ENCODE assay signal across 1 cellular context in the genomic region with DNA sequence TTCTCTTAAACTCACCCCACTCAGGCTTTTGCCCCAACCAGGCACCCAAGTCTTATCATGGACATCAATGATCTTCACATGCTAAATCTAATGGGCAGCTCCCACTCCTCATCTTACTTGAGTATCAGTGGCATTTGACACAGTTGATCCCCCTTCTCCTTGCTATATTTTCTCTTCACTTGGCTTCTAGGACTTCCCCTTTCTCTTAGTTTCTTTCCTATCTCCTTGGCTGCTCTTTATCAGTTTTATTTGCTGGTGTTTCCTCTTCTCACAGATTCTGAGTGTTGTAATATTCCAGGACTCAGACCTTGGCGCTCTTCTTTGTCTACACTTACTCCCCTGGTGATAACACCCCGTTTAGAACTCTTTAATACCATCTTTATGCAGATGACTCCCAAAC.
TF ChIP-seq lines count a peak whose summit lies in the region.

No MANE protein-coding gene starts in this region.

TF ChIP-seq in K562, 482 proteins besides CTCF, POLR2A, EP300 and RAD21 (continued from another document):
- TF ChIP-seq RBFOX2 (IDR thresholded peaks at IDR 0.05; ENCODE audit: low read depth, low read length) (0 out of 2 replicates have a peak, but pooled peaks have one; percentile 26), SUPT5H (IDR thresholded peaks at IDR 0.05) (peak; percentile 56; the same call in 1 of the 2 replicates), ATF4 (CRISPR knock-in tag; IDR thresholded peaks at IDR 0.05) (no peak), ARID1B (IDR thresholded peaks at IDR 0.05) (peak; percentile 21; the same call in 1 of the 2 replicates), ESRRB (CRISPR knock-in tag; IDR thresholded peaks at IDR 0.05; ENCODE audit: borderline replicate concordance) (no peak), GTF2E2 (tag; IDR thresholded peaks at IDR 0.05) (no peak), NR2C1 (IDR thresholded peaks at IDR 0.05) (no peak), NR2C1 (tag; IDR thresholded peaks at IDR 0.05) (no peak), MLX (CRISPR knock-in tag; conservative IDR thresholded peaks at IDR 0.05) (no peak), MLLT1 (IDR thresholded peaks at IDR 0.05) (no peak), ETS1 (conservative IDR thresholded peaks at IDR 0.05; ENCODE audit: control insufficient read depth, low read depth, low read length) (no peak), ETV5 (CRISPR knock-in tag; IDR thresholded peaks at IDR 0.05; ENCODE audit: low read depth) (no peak), POLR2B (IDR thresholded peaks at IDR 0.05; ENCODE audit: low read depth, partially characterized antibody) (peak; percentile 43), ZC3H4 (CRISPR knock-in tag; IDR thresholded peaks at IDR 0.05; ENCODE audit: borderline replicate concordance) (no peak)
- TF ChIP-seq, protein P1, sequence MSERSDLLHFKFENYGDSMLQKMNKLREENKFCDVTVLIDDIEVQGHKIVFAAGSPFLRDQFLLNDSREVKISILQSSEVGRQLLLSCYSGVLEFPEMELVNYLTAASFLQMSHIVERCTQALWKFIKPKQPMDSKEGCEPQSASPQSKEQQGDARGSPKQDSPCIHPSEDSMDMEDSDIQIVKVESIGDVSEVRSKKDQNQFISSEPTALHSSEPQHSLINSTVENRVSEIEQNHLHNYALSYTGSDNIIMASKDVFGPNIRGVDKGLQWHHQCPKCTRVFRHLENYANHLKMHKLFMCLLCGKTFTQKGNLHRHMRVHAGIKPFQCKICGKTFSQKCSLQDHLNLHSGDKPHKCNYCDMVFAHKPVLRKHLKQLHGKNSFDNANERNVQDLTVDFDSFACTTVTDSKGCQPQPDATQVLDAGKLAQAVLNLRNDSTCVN (CRISPR knock-in tag; IDR thresholded peaks at IDR 0.05), result no peak
- TF ChIP-seq, protein P2, sequence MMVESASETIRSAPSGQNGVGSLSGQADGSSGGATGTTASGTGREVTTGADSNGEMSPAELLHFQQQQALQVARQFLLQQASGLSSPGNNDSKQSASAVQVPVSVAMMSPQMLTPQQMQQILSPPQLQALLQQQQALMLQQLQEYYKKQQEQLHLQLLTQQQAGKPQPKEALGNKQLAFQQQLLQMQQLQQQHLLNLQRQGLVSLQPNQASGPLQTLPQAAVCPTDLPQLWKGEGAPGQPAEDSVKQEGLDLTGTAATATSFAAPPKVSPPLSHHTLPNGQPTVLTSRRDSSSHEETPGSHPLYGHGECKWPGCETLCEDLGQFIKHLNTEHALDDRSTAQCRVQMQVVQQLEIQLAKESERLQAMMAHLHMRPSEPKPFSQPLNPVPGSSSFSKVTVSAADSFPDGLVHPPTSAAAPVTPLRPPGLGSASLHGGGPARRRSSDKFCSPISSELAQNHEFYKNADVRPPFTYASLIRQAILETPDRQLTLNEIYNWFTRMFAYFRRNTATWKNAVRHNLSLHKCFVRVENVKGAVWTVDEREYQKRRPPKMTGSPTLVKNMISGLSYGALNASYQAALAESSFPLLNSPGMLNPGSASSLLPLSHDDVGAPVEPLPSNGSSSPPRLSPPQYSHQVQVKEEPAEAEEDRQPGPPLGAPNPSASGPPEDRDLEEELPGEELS (CRISPR knock-in tag; IDR thresholded peaks at IDR 0.05; ENCODE audit: borderline replicate concordance), result no peak
TF ChIP-seq in K562: peak in this region for 6.
